ENCODE assay signal across 1 cellular context in the genomic region with DNA sequence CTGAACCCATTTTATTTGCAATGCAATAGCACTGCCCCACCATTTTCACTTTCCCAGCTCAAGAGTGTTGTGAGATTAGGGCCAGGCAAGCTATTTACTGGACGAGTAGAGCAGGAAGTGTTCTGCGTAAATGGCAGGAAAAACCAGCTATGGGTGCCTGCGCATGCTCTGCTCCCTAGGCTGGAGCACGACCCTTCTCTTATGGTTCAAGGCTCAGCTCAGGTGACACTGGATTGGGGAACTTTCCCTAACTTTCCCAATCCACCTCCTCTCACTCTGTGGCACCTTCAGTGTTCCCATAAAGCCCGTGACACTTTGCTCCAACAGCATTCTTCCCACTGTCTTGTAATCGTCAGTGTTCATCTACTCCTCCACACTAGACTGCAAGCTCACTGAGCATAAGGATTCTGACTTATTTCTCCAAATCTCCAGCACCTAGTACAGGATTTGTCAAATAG.
TF ChIP-seq lines count a peak whose summit lies in the region.

No MANE protein-coding gene starts in this region.

TF ChIP-seq in K562, 482 proteins besides CTCF, POLR2A, EP300 and RAD21 (continued from another document and continues in another):
- TF ChIP-seq, protein P1, sequence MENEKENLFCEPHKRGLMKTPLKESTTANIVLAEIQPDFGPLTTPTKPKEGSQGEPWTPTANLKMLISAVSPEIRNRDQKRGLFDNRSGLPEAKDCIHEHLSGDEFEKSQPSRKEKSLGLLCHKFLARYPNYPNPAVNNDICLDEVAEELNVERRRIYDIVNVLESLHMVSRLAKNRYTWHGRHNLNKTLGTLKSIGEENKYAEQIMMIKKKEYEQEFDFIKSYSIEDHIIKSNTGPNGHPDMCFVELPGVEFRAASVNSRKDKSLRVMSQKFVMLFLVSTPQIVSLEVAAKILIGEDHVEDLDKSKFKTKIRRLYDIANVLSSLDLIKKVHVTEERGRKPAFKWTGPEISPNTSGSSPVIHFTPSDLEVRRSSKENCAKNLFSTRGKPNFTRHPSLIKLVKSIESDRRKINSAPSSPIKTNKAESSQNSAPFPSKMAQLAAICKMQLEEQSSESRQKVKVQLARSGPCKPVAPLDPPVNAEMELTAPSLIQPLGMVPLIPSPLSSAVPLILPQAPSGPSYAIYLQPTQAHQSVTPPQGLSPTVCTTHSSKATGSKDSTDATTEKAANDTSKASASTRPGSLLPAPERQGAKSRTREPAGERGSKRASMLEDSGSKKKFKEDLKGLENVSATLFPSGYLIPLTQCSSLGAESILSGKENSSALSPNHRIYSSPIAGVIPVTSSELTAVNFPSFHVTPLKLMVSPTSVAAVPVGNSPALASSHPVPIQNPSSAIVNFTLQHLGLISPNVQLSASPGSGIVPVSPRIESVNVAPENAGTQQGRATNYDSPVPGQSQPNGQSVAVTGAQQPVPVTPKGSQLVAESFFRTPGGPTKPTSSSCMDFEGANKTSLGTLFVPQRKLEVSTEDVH (IDR thresholded peaks at IDR 0.05; ENCODE audit: low read depth, partially characterized antibody), result no peak
- TF ChIP-seq, protein P2, sequence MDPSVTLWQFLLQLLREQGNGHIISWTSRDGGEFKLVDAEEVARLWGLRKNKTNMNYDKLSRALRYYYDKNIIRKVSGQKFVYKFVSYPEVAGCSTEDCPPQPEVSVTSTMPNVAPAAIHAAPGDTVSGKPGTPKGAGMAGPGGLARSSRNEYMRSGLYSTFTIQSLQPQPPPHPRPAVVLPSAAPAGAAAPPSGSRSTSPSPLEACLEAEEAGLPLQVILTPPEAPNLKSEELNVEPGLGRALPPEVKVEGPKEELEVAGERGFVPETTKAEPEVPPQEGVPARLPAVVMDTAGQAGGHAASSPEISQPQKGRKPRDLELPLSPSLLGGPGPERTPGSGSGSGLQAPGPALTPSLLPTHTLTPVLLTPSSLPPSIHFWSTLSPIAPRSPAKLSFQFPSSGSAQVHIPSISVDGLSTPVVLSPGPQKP (CRISPR knock-in tag; IDR thresholded peaks at IDR 0.05), result no peak
- TF ChIP-seq HDGF (IDR thresholded peaks at IDR 0.05) (0 out of 2 replicates have a peak, but pooled peaks have one; percentile 37), CREBBP (IDR thresholded peaks at IDR 0.05; ENCODE audit: low read depth, low read length) (no peak), ZBTB7A (IDR thresholded peaks at IDR 0.05; ENCODE audit: borderline replicate concordance, control insufficient read depth, low read depth, low read length) (no peak), ZNF668 (CRISPR knock-in tag; IDR thresholded peaks at IDR 0.05) (no peak), PHF20 (IDR thresholded peaks at IDR 0.05; ENCODE audit: partially characterized antibody) (no peak), ETS2 (tag; IDR thresholded peaks at IDR 0.05; ENCODE audit: borderline replicate concordance, poor library complexity, severe bottlenecking) (no peak), MAFK (IDR thresholded peaks at IDR 0.05; ENCODE audit: low read length) (no peak), ZNF3 (CRISPR knock-in tag; IDR thresholded peaks at IDR 0.05) (no peak), ARNT (IDR thresholded peaks at IDR 0.05) (no peak), ILK (tag; IDR thresholded peaks at IDR 0.05; ENCODE audit: borderline replicate concordance, low read depth) (no peak), OTX1 (CRISPR knock-in tag; IDR thresholded peaks at IDR 0.05) (no peak), THRAP3 (IDR thresholded peaks at IDR 0.05; ENCODE audit: borderline replicate concordance) (no peak), KDM2B (CRISPR knock-in tag; IDR thresholded peaks at IDR 0.05) (no peak)
- TF ChIP-seq, protein P3, sequence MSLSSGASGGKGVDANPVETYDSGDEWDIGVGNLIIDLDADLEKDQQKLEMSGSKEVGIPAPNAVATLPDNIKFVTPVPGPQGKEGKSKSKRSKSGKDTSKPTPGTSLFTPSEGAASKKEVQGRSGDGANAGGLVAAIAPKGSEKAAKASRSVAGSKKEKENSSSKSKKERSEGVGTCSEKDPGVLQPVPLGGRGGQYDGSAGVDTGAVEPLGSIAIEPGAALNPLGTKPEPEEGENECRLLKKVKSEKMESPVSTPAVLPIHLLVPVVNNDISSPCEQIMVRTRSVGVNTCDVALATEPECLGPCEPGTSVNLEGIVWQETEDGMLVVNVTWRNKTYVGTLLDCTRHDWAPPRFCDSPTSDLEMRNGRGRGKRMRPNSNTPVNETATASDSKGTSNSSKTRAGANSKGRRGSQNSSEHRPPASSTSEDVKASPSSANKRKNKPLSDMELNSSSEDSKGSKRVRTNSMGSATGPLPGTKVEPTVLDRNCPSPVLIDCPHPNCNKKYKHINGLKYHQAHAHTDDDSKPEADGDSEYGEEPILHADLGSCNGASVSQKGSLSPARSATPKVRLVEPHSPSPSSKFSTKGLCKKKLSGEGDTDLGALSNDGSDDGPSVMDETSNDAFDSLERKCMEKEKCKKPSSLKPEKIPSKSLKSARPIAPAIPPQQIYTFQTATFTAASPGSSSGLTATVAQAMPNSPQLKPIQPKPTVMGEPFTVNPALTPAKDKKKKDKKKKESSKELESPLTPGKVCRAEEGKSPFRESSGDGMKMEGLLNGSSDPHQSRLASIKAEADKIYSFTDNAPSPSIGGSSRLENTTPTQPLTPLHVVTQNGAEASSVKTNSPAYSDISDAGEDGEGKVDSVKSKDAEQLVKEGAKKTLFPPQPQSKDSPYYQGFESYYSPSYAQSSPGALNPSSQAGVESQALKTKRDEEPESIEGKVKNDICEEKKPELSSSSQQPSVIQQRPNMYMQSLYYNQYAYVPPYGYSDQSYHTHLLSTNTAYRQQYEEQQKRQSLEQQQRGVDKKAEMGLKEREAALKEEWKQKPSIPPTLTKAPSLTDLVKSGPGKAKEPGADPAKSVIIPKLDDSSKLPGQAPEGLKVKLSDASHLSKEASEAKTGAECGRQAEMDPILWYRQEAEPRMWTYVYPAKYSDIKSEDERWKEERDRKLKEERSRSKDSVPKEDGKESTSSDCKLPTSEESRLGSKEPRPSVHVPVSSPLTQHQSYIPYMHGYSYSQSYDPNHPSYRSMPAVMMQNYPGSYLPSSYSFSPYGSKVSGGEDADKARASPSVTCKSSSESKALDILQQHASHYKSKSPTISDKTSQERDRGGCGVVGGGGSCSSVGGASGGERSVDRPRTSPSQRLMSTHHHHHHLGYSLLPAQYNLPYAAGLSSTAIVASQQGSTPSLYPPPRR (CRISPR knock-in tag; IDR thresholded peaks at IDR 0.05; ENCODE audit: borderline replicate concordance), result no peak
- TF ChIP-seq, protein P4, sequence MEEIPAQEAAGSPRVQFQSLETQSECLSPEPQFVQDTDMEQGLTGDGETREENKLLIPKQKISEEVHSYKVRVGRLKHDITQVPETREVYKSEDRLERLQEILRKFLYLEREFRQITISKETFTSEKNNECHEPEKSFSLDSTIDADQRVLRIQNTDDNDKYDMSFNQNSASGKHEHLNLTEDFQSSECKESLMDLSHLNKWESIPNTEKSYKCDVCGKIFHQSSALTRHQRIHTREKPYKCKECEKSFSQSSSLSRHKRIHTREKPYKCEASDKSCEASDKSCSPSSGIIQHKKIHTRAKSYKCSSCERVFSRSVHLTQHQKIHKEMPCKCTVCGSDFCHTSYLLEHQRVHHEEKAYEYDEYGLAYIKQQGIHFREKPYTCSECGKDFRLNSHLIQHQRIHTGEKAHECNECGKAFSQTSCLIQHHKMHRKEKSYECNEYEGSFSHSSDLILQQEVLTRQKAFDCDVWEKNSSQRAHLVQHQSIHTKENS (CRISPR knock-in tag; IDR thresholded peaks at IDR 0.05), result no peak
- TF ChIP-seq, protein P5, sequence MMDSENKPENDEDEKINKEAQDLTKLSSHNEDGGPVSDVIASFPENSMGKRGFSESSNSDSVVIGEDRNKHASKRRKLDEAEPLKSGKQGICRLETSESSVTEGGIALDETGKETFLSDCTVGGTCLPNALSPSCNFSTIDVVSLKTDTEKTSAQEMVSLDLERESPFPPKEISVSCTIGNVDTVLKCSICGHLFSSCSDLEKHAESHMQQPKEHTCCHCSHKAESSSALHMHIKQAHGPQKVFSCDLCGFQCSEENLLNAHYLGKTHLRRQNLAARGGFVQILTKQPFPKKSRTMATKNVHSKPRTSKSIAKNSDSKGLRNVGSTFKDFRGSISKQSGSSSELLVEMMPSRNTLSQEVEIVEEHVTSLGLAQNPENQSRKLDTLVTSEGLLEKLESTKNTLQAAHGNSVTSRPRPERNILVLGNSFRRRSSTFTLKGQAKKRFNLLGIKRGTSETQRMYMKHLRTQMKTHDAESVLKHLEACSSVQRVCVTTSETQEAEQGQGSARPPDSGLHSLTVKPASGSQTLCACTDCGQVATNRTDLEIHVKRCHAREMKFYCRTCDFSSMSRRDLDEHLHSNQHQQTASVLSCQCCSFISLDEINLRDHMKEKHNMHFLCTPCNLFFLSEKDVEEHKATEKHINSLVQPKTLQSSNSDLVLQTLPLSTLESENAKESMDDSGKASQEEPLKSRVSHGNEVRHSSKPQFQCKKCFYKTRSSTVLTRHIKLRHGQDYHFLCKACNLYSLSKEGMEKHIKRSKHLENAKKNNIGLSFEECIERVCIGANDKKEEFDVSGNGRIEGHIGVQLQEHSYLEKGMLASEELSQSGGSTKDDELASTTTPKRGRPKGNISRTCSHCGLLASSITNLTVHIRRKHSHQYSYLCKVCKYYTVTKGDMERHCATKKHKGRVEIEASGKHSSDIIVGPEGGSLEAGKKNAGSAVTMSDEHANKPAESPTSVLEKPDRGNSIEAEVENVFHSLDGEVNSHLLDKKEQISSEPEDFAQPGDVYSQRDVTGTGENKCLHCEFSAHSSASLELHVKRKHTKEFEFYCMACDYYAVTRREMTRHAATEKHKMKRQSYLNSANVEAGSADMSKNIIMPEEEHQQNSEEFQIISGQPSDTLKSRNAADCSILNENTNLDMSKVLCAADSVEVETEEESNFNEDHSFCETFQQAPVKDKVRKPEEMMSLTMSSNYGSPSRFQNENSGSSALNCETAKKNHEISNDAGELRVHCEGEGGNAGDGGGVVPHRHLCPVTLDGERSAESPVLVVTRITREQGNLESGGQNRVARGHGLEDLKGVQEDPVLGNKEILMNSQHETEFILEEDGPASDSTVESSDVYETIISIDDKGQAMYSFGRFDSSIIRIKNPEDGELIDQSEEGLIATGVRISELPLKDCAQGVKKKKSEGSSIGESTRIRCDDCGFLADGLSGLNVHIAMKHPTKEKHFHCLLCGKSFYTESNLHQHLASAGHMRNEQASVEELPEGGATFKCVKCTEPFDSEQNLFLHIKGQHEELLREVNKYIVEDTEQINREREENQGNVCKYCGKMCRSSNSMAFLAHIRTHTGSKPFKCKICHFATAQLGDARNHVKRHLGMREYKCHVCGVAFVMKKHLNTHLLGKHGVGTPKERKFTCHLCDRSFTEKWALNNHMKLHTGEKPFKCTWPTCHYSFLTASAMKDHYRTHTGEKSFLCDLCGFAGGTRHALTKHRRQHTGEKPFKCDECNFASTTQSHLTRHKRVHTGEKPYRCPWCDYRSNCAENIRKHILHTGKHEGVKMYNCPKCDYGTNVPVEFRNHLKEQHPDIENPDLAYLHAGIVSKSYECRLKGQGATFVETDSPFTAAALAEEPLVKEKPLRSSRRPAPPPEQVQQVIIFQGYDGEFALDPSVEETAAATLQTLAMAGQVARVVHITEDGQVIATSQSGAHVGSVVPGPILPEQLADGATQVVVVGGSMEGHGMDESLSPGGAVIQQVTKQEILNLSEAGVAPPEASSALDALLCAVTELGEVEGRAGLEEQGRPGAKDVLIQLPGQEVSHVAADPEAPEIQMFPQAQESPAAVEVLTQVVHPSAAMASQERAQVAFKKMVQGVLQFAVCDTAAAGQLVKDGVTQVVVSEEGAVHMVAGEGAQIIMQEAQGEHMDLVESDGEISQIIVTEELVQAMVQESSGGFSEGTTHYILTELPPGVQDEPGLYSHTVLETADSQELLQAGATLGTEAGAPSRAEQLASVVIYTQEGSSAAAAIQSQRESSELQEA (IDR thresholded peaks at IDR 0.05; ENCODE audit: low read depth), result no peak
- TF ChIP-seq, protein P6, sequence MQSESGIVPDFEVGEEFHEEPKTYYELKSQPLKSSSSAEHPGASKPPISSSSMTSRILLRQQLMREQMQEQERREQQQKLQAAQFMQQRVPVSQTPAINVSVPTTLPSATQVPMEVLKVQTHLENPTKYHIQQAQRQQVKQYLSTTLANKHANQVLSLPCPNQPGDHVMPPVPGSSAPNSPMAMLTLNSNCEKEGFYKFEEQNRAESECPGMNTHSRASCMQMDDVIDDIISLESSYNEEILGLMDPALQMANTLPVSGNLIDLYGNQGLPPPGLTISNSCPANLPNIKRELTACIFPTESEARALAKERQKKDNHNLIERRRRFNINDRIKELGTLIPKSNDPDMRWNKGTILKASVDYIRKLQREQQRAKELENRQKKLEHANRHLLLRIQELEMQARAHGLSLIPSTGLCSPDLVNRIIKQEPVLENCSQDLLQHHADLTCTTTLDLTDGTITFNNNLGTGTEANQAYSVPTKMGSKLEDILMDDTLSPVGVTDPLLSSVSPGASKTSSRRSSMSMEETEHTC (IDR thresholded peaks at IDR 0.05), result no peak
- TF ChIP-seq, protein P7, sequence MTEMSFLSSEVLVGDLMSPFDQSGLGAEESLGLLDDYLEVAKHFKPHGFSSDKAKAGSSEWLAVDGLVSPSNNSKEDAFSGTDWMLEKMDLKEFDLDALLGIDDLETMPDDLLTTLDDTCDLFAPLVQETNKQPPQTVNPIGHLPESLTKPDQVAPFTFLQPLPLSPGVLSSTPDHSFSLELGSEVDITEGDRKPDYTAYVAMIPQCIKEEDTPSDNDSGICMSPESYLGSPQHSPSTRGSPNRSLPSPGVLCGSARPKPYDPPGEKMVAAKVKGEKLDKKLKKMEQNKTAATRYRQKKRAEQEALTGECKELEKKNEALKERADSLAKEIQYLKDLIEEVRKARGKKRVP (CRISPR knock-in tag; IDR thresholded peaks at IDR 0.05), result no peak
- TF ChIP-seq, protein P8, sequence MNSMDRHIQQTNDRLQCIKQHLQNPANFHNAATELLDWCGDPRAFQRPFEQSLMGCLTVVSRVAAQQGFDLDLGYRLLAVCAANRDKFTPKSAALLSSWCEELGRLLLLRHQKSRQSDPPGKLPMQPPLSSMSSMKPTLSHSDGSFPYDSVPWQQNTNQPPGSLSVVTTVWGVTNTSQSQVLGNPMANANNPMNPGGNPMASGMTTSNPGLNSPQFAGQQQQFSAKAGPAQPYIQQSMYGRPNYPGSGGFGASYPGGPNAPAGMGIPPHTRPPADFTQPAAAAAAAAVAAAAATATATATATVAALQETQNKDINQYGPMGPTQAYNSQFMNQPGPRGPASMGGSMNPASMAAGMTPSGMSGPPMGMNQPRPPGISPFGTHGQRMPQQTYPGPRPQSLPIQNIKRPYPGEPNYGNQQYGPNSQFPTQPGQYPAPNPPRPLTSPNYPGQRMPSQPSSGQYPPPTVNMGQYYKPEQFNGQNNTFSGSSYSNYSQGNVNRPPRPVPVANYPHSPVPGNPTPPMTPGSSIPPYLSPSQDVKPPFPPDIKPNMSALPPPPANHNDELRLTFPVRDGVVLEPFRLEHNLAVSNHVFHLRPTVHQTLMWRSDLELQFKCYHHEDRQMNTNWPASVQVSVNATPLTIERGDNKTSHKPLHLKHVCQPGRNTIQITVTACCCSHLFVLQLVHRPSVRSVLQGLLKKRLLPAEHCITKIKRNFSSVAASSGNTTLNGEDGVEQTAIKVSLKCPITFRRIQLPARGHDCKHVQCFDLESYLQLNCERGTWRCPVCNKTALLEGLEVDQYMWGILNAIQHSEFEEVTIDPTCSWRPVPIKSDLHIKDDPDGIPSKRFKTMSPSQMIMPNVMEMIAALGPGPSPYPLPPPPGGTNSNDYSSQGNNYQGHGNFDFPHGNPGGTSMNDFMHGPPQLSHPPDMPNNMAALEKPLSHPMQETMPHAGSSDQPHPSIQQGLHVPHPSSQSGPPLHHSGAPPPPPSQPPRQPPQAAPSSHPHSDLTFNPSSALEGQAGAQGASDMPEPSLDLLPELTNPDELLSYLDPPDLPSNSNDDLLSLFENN (IDR thresholded peaks at IDR 0.05; ENCODE audit: low read depth in 2 of 2, low read length in 2 of 2), result no peak
- TF ChIP-seq, protein P9, sequence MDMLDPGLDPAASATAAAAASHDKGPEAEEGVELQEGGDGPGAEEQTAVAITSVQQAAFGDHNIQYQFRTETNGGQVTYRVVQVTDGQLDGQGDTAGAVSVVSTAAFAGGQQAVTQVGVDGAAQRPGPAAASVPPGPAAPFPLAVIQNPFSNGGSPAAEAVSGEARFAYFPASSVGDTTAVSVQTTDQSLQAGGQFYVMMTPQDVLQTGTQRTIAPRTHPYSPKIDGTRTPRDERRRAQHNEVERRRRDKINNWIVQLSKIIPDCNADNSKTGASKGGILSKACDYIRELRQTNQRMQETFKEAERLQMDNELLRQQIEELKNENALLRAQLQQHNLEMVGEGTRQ (CRISPR knock-in tag; IDR thresholded peaks at IDR 0.05), result no peak
